Comparison of ENCODE assay signal across 15 cellular contexts in the genomic region with DNA sequence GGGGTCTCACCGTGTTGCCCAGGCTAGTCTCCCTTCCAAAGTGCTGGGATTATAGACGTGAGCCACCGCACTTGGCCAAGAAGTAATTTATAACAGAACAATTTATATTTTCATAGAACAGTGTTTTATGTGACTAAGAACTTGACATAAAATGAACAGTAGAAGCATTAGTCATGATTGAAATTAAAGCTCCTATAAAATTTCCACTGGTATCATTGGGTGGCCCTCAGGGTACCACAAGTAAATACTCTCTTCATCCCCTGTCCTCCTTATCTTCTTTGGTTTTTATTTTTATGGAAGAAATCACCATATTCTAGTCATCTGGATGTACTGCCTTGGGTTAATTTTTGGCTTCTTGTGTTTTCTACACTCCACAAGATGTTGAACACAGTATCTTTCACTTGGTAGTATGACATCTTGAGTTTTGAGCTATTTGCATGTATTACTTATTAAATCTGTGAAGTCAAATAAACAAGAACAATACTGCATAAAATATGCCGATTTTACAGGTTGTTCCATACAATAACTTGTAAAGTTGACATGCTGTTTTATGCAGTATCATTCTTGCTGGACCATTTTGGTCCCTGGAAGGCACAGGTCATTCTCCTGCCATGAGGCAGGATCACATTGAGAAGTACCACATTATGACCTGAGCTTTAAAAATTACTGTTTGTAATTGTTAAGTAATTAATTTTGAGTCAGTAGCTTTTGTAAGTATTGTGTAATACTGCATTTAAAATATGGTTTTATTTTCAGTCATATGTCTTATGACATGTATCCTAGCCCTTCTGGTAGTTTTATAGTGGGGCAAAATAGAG. TPM values are rescaled to one million over a fixed set of nuclear protein-coding genes. Genes with fewer than 3 reads are reported as not detected.
DNase-seq lines count a peak whose midpoint lies in the region; ATAC-seq, FAIRE-seq and TF ChIP-seq lines count a peak whose summit lies in the region.
"Had no signal": no experiment of that assay in that cellular context is flagged by ENCODE, and none has a peak within 500 bp of the region (broad histone marks: within the 10 kb centered on the region; RNA-seq: fewer than 3 reads in every experiment).

No MANE protein-coding gene starts in this region.

- POLR2A ChIA-PET in activated CD4-positive, alpha-beta T cell treated with anti-CD3 and anti-CD28 coated beads for 36 hours (lab: Charles Lee) = interaction anchor here (0.7 to 1.7 kb wide), 2 partner anchors 11 to 19 kb away, joined by 4 to 6 read pairs; no protein-coding TSS in a partner anchor

- peak overlapping the region; percentile 3; the same call in 1 of the 2 replicates for H3K4me2 ChIP-seq in OCI-LY1 (ENCODE audit: low read length)
- H3K4me2 ChIP-seq: smooth muscle cell had no signal

- no peak for FAIRE-seq in D721Med (lab: Jason Lieb, UNC)
- FAIRE-seq: H1 had no signal

- H3K9ac ChIP-seq in OCI-LY1 (ENCODE audit: low read length) = no peak overlapping the region

- H3K4me1 ChIP-seq in OCI-LY1 (ENCODE audit: insufficient read depth, low read length, severe bottlenecking) = peaks cover 43% of the 10 kb centered on the region
- H3K4me1 ChIP-seq: vagina had no signal

- H3K36me3 Mint-ChIP-seq in activated CD4-positive, alpha-beta T cell treated with anti-CD3 and anti-CD28 coated beads for 36 hours (ENCODE audit: low read depth) = peaks cover 33% of the 10 kb centered on the region
- H3K36me3 Mint-ChIP-seq in stimulated activated effector memory CD8-positive, alpha-beta T cell treated with anti-CD3 and anti-CD28 coated beads, Interleukin-12 subunit alpha, Interleukin-12 subunit beta, amount 100 ng/mL, for 72 hours = peaks cover 49% of the 10 kb centered on the region

- H2AFZ ChIP-seq in OCI-LY1 (ENCODE audit: low read length) = no peak overlapping the region

- H3K4me1 Mint-ChIP-seq in activated CD4-positive, alpha-beta T cell treated with anti-CD3 and anti-CD28 coated beads for 36 hours = peaks cover 46% of the 10 kb centered on the region
- peaks cover 37% of the 10 kb centered on the region for H3K4me1 Mint-ChIP-seq in stimulated activated effector memory CD8-positive, alpha-beta T cell treated with anti-CD3 and anti-CD28 coated beads, Interleukin-12 subunit alpha, Interleukin-12 subunit beta, amount 100 ng/mL, for 72 hours

- DNase-seq in activated CD4-positive, alpha-beta T cell treated with anti-CD3 and anti-CD28 coated beads for 36 hours = no peak
- DNase-seq in activated CD4-positive, alpha-beta T cell treated with anti-CD3 and anti-CD28 coated beads, Interleukin-2, amount 50 U/mL, for 4 hours = no peak
- DNase-seq in fibroblast of villous mesenchyme (ENCODE audit: low read depth) (peak; percentile 20), D721Med (ENCODE audit: insufficient read length, low spot score) (no peak), GM20000 (ENCODE audit: low spot score) (no peak)
- no peak for DNase-seq in stimulated activated effector memory CD8-positive, alpha-beta T cell treated with anti-CD3 and anti-CD28 coated beads, Interleukin-12 subunit alpha, Interleukin-12 subunit beta, amount 100 ng/mL, for 72 hours (ENCODE audit: low spot score in 2 of 2)
- DNase-seq: activated naive CD8-positive, alpha-beta T cell treated with anti-CD3 and anti-CD28 coated beads, Interleukin-2, amount 10 ng/mL, durations not matched to agents 7 days and 5 days; NCI-H2029; NCI-H526 treated with DMSO at 0.1 percent for 48 hours; stimulated activated naive CD8-positive, alpha-beta T cell treated with anti-CD3 and anti-CD28 coated beads, Interleukin-15, amount 100 ng/mL, for 72 hours had no signal

- H3K36me3 ChIP-seq in OCI-LY1 (ENCODE audit: insufficient read depth, low read length) = peaks cover 35% of the 10 kb centered on the region
- H3K36me3 ChIP-seq: vagina had no signal

- H3K4me3 Mint-ChIP-seq in activated CD4-positive, alpha-beta T cell treated with anti-CD3 and anti-CD28 coated beads for 36 hours = no peak overlapping the region
- no peak overlapping the region for H3K4me3 Mint-ChIP-seq in stimulated activated effector memory CD8-positive, alpha-beta T cell treated with anti-CD3 and anti-CD28 coated beads, Interleukin-12 subunit alpha, Interleukin-12 subunit beta, amount 100 ng/mL, for 72 hours
- H3K4me3 Mint-ChIP-seq: activated naive CD8-positive, alpha-beta T cell treated with anti-CD3 and anti-CD28 coated beads, Interleukin-2, amount 10 ng/mL, durations not matched to agents 7 days and 5 days; stimulated activated naive CD8-positive, alpha-beta T cell treated with anti-CD3 and anti-CD28 coated beads, Interleukin-15, amount 100 ng/mL, for 72 hours had no signal

- no peaks in the 10 kb centered on the region for H3K27me3 Mint-ChIP-seq in activated CD4-positive, alpha-beta T cell treated with anti-CD3 and anti-CD28 coated beads for 36 hours
- H3K27me3 Mint-ChIP-seq: activated naive CD8-positive, alpha-beta T cell treated with anti-CD3 and anti-CD28 coated beads, Interleukin-2, amount 10 ng/mL, durations not matched to agents 7 days and 5 days; stimulated activated naive CD8-positive, alpha-beta T cell treated with anti-CD3 and anti-CD28 coated beads, Interleukin-15, amount 100 ng/mL, for 72 hours had no signal

- peaks cover 87% of the 10 kb centered on the region for H3K79me2 ChIP-seq in OCI-LY1 (ENCODE audit: insufficient read depth, low read length)

- CTCF ChIA-PET in activated CD4-positive, alpha-beta T cell treated with anti-CD3 and anti-CD28 coated beads for 36 hours (lab: Charles Lee) = interaction anchor here (0.7 to 3.0 kb wide), 14 partner anchors 10 to 1871 kb away, joined by 3 to 25 read pairs (median 4); no protein-coding TSS in a partner anchor

- H3K4me3 ChIP-seq in OCI-LY1 (ENCODE audit: low read depth, low read length, poor library complexity, severe bottlenecking) (no peak overlapping the region), fibroblast of villous mesenchyme (ENCODE audit: low read depth, low read length) (no peak overlapping the region)
- H3K4me3 ChIP-seq: smooth muscle cell, vagina had no signal

- H3K9me3 Mint-ChIP-seq in activated CD4-positive, alpha-beta T cell treated with anti-CD3 and anti-CD28 coated beads for 36 hours (ENCODE audit: low read depth) = no peaks in the 10 kb centered on the region
- H3K9me3 Mint-ChIP-seq in stimulated activated effector memory CD8-positive, alpha-beta T cell treated with anti-CD3 and anti-CD28 coated beads, Interleukin-12 subunit alpha, Interleukin-12 subunit beta, amount 100 ng/mL, for 72 hours = no peaks in the 10 kb centered on the region
- H3K9me3 Mint-ChIP-seq: activated naive CD8-positive, alpha-beta T cell treated with anti-CD3 and anti-CD28 coated beads, Interleukin-2, amount 10 ng/mL, durations not matched to agents 7 days and 5 days; stimulated activated naive CD8-positive, alpha-beta T cell treated with anti-CD3 and anti-CD28 coated beads, Interleukin-15, amount 100 ng/mL, for 72 hours had no signal

- H3K27me3 ChIP-seq in OCI-LY1 (ENCODE audit: insufficient read depth, low read length) = no peaks in the 10 kb centered on the region
- H3K27me3 ChIP-seq: vagina had no signal

- H3K9me2 ChIP-seq in OCI-LY1 (ENCODE audit: low read depth, low read length) = no peaks in the 10 kb centered on the region

- peak overlapping the region; percentile 9 for H3K27ac ChIP-seq in OCI-LY1 (ENCODE audit: low read depth, low read length, poor library complexity, severe bottlenecking)
- H3K27ac ChIP-seq: vagina had no signal

- H3K27ac Mint-ChIP-seq in activated CD4-positive, alpha-beta T cell treated with anti-CD3 and anti-CD28 coated beads for 36 hours = peak overlapping the region; percentile 11
- no peak overlapping the region for H3K27ac Mint-ChIP-seq in stimulated activated effector memory CD8-positive, alpha-beta T cell treated with anti-CD3 and anti-CD28 coated beads, Interleukin-12 subunit alpha, Interleukin-12 subunit beta, amount 100 ng/mL, for 72 hours
- H3K27ac Mint-ChIP-seq: activated naive CD8-positive, alpha-beta T cell treated with anti-CD3 and anti-CD28 coated beads, Interleukin-2, amount 10 ng/mL, durations not matched to agents 7 days and 5 days had no signal

- no peaks in the 10 kb centered on the region for H4K20me1 ChIP-seq in OCI-LY1 (ENCODE audit: insufficient read depth, low read length)

- peak; percentile 43 for ATAC-seq in activated CD4-positive, alpha-beta T cell treated with anti-CD3 and anti-CD28 coated beads for 36 hours
- ATAC-seq in GM21529 (IDR thresholded peaks at IDR 0.05; ENCODE audit: unreplicated experiment) = peak; percentile 9
- no peak for ATAC-seq in stimulated activated effector memory CD8-positive, alpha-beta T cell treated with anti-CD3 and anti-CD28 coated beads, Interleukin-12 subunit alpha, Interleukin-12 subunit beta, amount 100 ng/mL, for 72 hours

- intact Hi-C loops in activated CD4-positive, alpha-beta T cell treated with anti-CD3 and anti-CD28 coated beads for 36 hours (cut with DNase I, micrococcal nuclease) = no loop called here

- H3K9me3 ChIP-seq in OCI-LY1 (ENCODE audit: low read length) = no peaks in the 10 kb centered on the region
- H3K9me3 ChIP-seq: vagina had no signal

- H3F3A ChIP-seq in OCI-LY1 (ENCODE audit: insufficient read depth, low read length) = no peaks in the 10 kb centered on the region

- no peak for TF ChIP-seq CTCF in OCI-LY1 (IDR thresholded peaks at IDR 0.05; ENCODE audit: low read length)
- TF ChIP-seq CTCF in fibroblast of villous mesenchyme (IDR thresholded peaks at IDR 0.05; ENCODE audit: insufficient read depth, low read depth, low read length) = no peak
- TF ChIP-seq CTCF in D721Med (IDR thresholded peaks at IDR 0.05; ENCODE audit: insufficient read depth, missing control alignments) = no peak
- no peak for TF ChIP-seq CTCF in GM20000 (IDR thresholded peaks at IDR 0.05; ENCODE audit: extremely low read depth, missing control alignments)

RNA-seq across cellular contexts. Expression of gene LMNB1, which starts 24.4 kb away (rescaled TPM):
- 100 to 1,000 TPM; 209 to 240 TPM for total RNA-seq in activated CD4-positive, alpha-beta T cell treated with anti-CD3 and anti-CD28 coated beads for 36 hours
- 31.6 and 47.9 TPM in 2 replicates for total RNA-seq in fibroblast of villous mesenchyme
